Comparison of ENCODE assay signal across 8 cellular contexts in genomic region chr19:55118401-55118991, GRCh38. TPM values are rescaled to one million over a fixed set of nuclear protein-coding genes. Genes with fewer than 3 reads are reported as not detected.
DNase-seq lines count a peak whose midpoint lies in the region; ATAC-seq, FAIRE-seq and TF ChIP-seq lines count a peak whose summit lies in the region.

No MANE protein-coding gene starts in this region.

- H3K36me3 Mint-ChIP-seq in Caco-2 (ENCODE audit: insufficient read depth, unreplicated experiment) (peaks cover 16% of the 10 kb centered on the region), MCF 10A (ENCODE audit: insufficient read depth, unreplicated experiment) (peaks cover 4% of the 10 kb centered on the region)

- CTCF ChIA-PET in Caco-2 (lab: Charles Lee) (interaction anchor here (1.1 to 1.4 kb wide), 2 partner anchors 14 to 23 kb away, joined by 3 read pairs; no protein-coding TSS in a partner anchor), MCF 10A (lab: Yijun Ruan, JAX) (interaction anchor here (1.2 to 1.6 kb wide), 2 partner anchors 30 to 33 kb away, joined by 4 read pairs; no protein-coding TSS in a partner anchor)

- TF ChIP-seq CTCF in Caco-2 (IDR thresholded peaks at IDR 0.05; ENCODE audit: insufficient read depth in 1 of 2, low read depth in 1 of 2, low read length in 1 of 2, severe bottlenecking in 1 of 2, unreplicated experiment in 1 of 2) (no peak), MCF 10A (IDR thresholded peaks at IDR 0.05; ENCODE audit: unreplicated experiment) (no peak)

- no TSS peak for BruUV-seq in Caco-2 (replicated peaks; lab: Mats Ljungman, UMichigan)
- BruUV-seq in MCF 10A (replicated peaks; lab: Mats Ljungman, UMichigan) = no TSS peak

- no peaks in the 10 kb centered on the region for H3K9me3 ChIP-seq in Caco-2
- H3K9me3 ChIP-seq in small intestine (ENCODE audit: control insufficient read depth, low read depth) = no peaks in the 10 kb centered on the region

- peak overlapping the region; percentile 85 for H3K4me3 Mint-ChIP-seq in Caco-2 (ENCODE audit: unreplicated experiment)
- H3K4me3 Mint-ChIP-seq in MCF 10A (ENCODE audit: unreplicated experiment) = peak overlapping the region; percentile 87

- H3K4me1 Mint-ChIP-seq in Caco-2 (ENCODE audit: low read depth, unreplicated experiment) (peaks cover 18% of the 10 kb centered on the region), MCF 10A (ENCODE audit: insufficient read depth, unreplicated experiment) (peaks cover 25% of the 10 kb centered on the region)

- intact Hi-C loops in Caco-2 (cut with micrococcal nuclease; ENCODE audit: unreplicated experiment) = no loop called here
- intact Hi-C loops in MCF 10A (cut with micrococcal nuclease) = no loop called here

- H3K4me3 ChIP-seq in Caco-2 (ENCODE audit: low read depth, low read length) = peak overlapping the region; percentile 88
- peak overlapping the region in 1 of 2 donors; percentile 49 for H3K4me3 ChIP-seq in small intestine (ENCODE audit: low read depth in 1 of 2, low read length in 2 of 2)

- POLR2A ChIA-PET in Caco-2 (lab: Charles Lee) = interaction anchor here (0.6 to 1.4 kb wide), 2 partner anchors 22 to 932 kb away, joined by 4 read pairs; no protein-coding TSS in a partner anchor
- POLR2A ChIA-PET in MCF 10A (lab: Yijun Ruan, JAX) = interaction anchor here (0.7 to 2.3 kb wide), 16 partner anchors 8 to 929 kb away, joined by 3 to 12 read pairs (median 4); partner anchors contain the start of genes FIZ1, KMT5C, MBOAT7 and PPP6R1

- H3K27me3 ChIP-seq in Caco-2 (replicated peaks; ENCODE audit: control insufficient read depth, insufficient read depth, low read length) (no peaks in the 10 kb centered on the region), small intestine (ENCODE audit: control insufficient read depth in 2 of 2, insufficient read depth in 2 of 2, low read length in 2 of 2) (peaks cover 0 to 2% of the 10 kb centered on the region in 2 donors)

- 23 to 38% (median 36%) methylated on average over 22 of the region's 22 CpGs for WGBS in small intestine, 3 donors

- H3K36me3 ChIP-seq in Caco-2 (ENCODE audit: control insufficient read depth, insufficient read depth, low read length) (no peaks in the 10 kb centered on the region; the same call in 1 of the 2 replicates), small intestine (ENCODE audit: control insufficient read depth in 2 of 2, insufficient read depth in 2 of 2, low read length in 2 of 2) (no peaks in the 10 kb centered on the region)

- no peaks in the 10 kb centered on the region for H3K9me3 Mint-ChIP-seq in Caco-2 (ENCODE audit: unreplicated experiment)
- H3K9me3 Mint-ChIP-seq in MCF 10A (ENCODE audit: unreplicated experiment) = no peaks in the 10 kb centered on the region

- peak overlapping the region; percentile 7 to 8 for H3K27ac ChIP-seq in small intestine (ENCODE audit: low read depth in 1 of 2, low read length in 1 of 2)

- ATAC-seq in HG02571 (IDR thresholded peaks at IDR 0.05; ENCODE audit: unreplicated experiment) (no peak), GM18519 (IDR thresholded peaks at IDR 0.05; ENCODE audit: low FRiP score, unreplicated experiment) (no peak), HG03342 (IDR thresholded peaks at IDR 0.05; ENCODE audit: unreplicated experiment) (no peak)

- DNase-seq in Caco-2 (peak in 1 of 2 experiments; percentile 37), NCI-H1930 (lab: John Stamatoyannopoulos, UW) (peak; percentile 86 to 90), MCF 10A (ENCODE audit: unreplicated experiment) (no peak), inferior parietal cortex (ENCODE audit: extremely low spot score) (peak; percentile 79), small intestine (peak; percentile 56)

- H3K27me3 Mint-ChIP-seq in Caco-2 (ENCODE audit: insufficient read depth, unreplicated experiment) (no peaks in the 10 kb centered on the region), MCF 10A (ENCODE audit: insufficient read depth, unreplicated experiment) (peaks cover 11% of the 10 kb centered on the region)

- FAIRE-seq in small intestine (lab: Jason Lieb, UNC) = no peak

- peak overlapping the region; percentile 79 for H3K27ac Mint-ChIP-seq in Caco-2 (ENCODE audit: unreplicated experiment)
- peak overlapping the region; percentile 92 for H3K27ac Mint-ChIP-seq in MCF 10A (ENCODE audit: low read depth, unreplicated experiment)

- H3K4me1 ChIP-seq in Caco-2 (peaks cover 17% of the 10 kb centered on the region; the same call in 1 of the 2 replicates), small intestine (ENCODE audit: control insufficient read depth in 2 of 2, insufficient read depth in 1 of 2, low read depth in 1 of 2, low read length in 1 of 2) (peaks cover 9% of the 10 kb centered on the region in 2 donors)

RNA-seq across cellular contexts. Expression of gene PPP1R12C, which starts 1.1 kb away (rescaled TPM):
- total RNA-seq in Caco-2 (2022) = 104 TPM in 2 replicates
- 76.4 and 88.6 TPM in 2 replicates for total RNA-seq in MCF 10A (2022)
- polyA plus RNA-seq in small intestine = 100 to 1,000 TPM in 2 of 3 donors, 10 to 100 TPM in 1; 96.6 to 192 (median 166) TPM

RNA-seq across cellular contexts. Expression of gene TNNT1, which starts 30.5 kb away (rescaled TPM):
- total RNA-seq in Caco-2 (2022) (11.8 and 18.0 TPM in 2 replicates), MCF 10A (2022) (32.3 and 46.8 TPM in 2 replicates)
- 10 to 100 TPM in 1 of 3 donors, 1 to 10 TPM in 1, under 1 TPM in 1; 0.18 to 20.1 (median 9.2) TPM for polyA plus RNA-seq in small intestine

RNA-seq across cellular contexts. Expression of gene TNNI3, which starts 39.0 kb away (rescaled TPM):
- total RNA-seq in Caco-2 (2022) = 2.9 and 4.2 TPM in 2 replicates
- 0.89 TPM in 1 of 2 replicates, not detected in the other for total RNA-seq in MCF 10A (2022)
- polyA plus RNA-seq in small intestine = 10 to 100 TPM in 1 of 3 donors, 1 to 10 TPM in 2; 1.3 to 39.7 (median 1.7) TPM

RNA-seq across cellular contexts. Expression of gene EPS8L1, which starts 42.8 kb away (rescaled TPM):
- 135 and 141 TPM in 2 replicates for total RNA-seq in Caco-2 (2022)
- 9.9 and 17.9 TPM in 2 replicates for total RNA-seq in MCF 10A (2022)
- polyA plus RNA-seq in small intestine = 10 to 100 TPM; 17.2 to 23.8 (median 21.0) TPM

RNA-seq across cellular contexts. Expression of gene DNAAF3, which starts 47.9 kb away (rescaled TPM):
- total RNA-seq in Caco-2 (2022) (0.45 and 0.91 TPM in 2 replicates), MCF 10A (2022) (3.9 and 4.9 TPM in 2 replicates)
- under 1 TPM in 1 of 3 donors, not detected in 2; 0.64 TPM for polyA plus RNA-seq in small intestine
